22 cellular contexts compared by ENCODE assay signal in the genomic region with DNA sequence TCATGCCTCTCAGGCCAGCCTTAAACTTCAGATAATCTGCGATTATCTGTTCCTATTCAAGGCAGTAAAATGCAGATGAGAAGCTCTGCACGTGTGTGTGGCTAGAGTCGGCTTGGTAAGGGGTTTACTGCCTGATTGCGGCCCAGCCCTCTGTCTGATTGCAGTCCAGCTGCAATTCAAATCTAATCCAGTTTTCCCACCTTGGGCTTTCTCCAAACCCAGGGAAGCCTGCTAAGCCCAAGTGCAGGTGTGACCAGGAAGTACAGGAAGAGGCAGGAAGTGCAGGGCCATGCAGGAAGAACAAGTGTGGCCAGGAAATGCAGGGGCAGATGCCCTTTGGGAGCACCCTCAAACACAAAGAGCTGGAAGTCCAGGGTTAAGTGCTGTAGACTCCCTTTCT.
A peak's percentile ranks its signal among the peaks of the same experiment; 100 is the strongest.
DNase-seq lines count a peak whose midpoint lies in the region; ATAC-seq, FAIRE-seq and TF ChIP-seq lines count a peak whose summit lies in the region.
"Had no signal": no experiment of that assay in that cellular context is flagged by ENCODE, and none has a peak within 500 bp of the region (broad histone marks: within the 10 kb centered on the region; RNA-seq: fewer than 3 reads in every experiment).

No MANE protein-coding gene starts in this region.

- H3K9me3 ChIP-seq in transverse colon = peaks cover 0 to 13% of the 10 kb centered on the region in 2 donors
- H3K9me3 ChIP-seq in tibial artery = peaks cover 0 to 4% (median 0%) of the 10 kb centered on the region in 3 donors
- H3K9me3 ChIP-seq: A549, HAP-1 had no signal

- in situ Hi-C loops in transverse colon (cut with MboI; ENCODE audit: low pct_ligation_motif_present in 1 of 4, low pct_unique_long_range_greater_than_20kb in 1 of 4, low sequenced_read_pairs in 3 of 4) = no loop called here

- 35 to 38% methylated on average over 3 to 4 of the region's 4 CpGs for WGBS in transverse colon (ENCODE audit: low coverage in 1 of 2), 2 donors

- peak; percentile 61 for DNase-seq in NCI-H82 (lab: John Stamatoyannopoulos, UW)
- no peak for DNase-seq in NCI-H82 treated with DMSO at 0.1 percent for 48 hours (lab: John Stamatoyannopoulos, UW; ENCODE audit: unreplicated experiment)
- DNase-seq in HTR-8/SVneo (ENCODE audit: insufficient read length, low spot score) = no peak
- DNase-seq in left colon = peak; percentile 28 to 34
- DNase-seq in transverse colon = peak; percentile 54
- DNase-seq in stimulated activated CD4-positive, alpha-beta T cell treated with anti-CD3 and anti-CD28 coated beads, Interleukin-2, amount 100 ng/mL, for 48 hours = no peak
- no peak for DNase-seq in tibial artery
- DNase-seq: AML-193; CD4-positive, alpha-beta memory T cell; DMS 273 treated with DMSO at 0.1 percent for 48 hours; DMS53; DND-41; EL; GM23248; IMR-90 had no signal

- FAIRE-seq in HTR-8/SVneo (lab: Jason Lieb, UNC) = peak; percentile 51
- FAIRE-seq: G401.6, GM12891, GM19239 had no signal

- H3K36me3 ChIP-seq in transverse colon (peaks cover 0 to 5% (median 0%) of the 10 kb centered on the region in 4 donors), tibial artery (no peaks in the 10 kb centered on the region)
- H3K36me3 ChIP-seq: HAP-1 had no signal

- H3K4me1 ChIP-seq in transverse colon = no peaks in the 10 kb centered on the region
- no peaks in the 10 kb centered on the region for H3K4me1 ChIP-seq in tibial artery
- H3K4me1 ChIP-seq: A549, HAP-1 had no signal

- TF ChIP-seq POLR2A in transverse colon (IDR thresholded peaks at IDR 0.05) = no peak

- no peaks in the 10 kb centered on the region for H3K27me3 ChIP-seq in transverse colon
- H3K27me3 ChIP-seq in tibial artery = no peaks in the 10 kb centered on the region

- TF ChIP-seq CTCF in transverse colon (IDR thresholded peaks at IDR 0.05) (peak in 1 of 5 experiments; percentile 18), tibial artery (IDR thresholded peaks at IDR 0.05) (no peak)

- peak overlapping the region in 1 of 4 donors; percentile 27 for H3K27ac ChIP-seq in transverse colon
- no peak overlapping the region for H3K27ac ChIP-seq in tibial artery
- H3K27ac ChIP-seq: 22Rv1, A549, GM23248 had no signal

- no peak overlapping the region for H3K4me3 ChIP-seq in transverse colon
- H3K4me3 ChIP-seq in tibial artery = no peak overlapping the region
- H3K4me3 ChIP-seq: A549, GM23248, HAP-1 had no signal

- peak; percentile 99 for ATAC-seq in left colon
- ATAC-seq in GM21390 (IDR thresholded peaks at IDR 0.05; ENCODE audit: unreplicated experiment) = no peak
- ATAC-seq: A549 had no signal

- no peak for TF ChIP-seq EP300 in transverse colon (IDR thresholded peaks at IDR 0.05; ENCODE audit: low read depth)

- intact Hi-C loops in left colon (cut with DNase I, micrococcal nuclease) = no loop called here
- intact Hi-C loops in transverse colon (cut with DNase I; ENCODE audit: low total_unique reads) = no loop called here
- intact Hi-C loops in tibial artery (cut with DNase I; ENCODE audit: low total_unique reads) = no loop called here

Comparison
In these comparisons a context has a peak if more than half of its experiments do, and no peak if none do; other contexts are left out.
1. DNase-seq: peak in NCI-H82 (single experiment), left colon (2 of 2) and transverse colon (single experiment); none in NCI-H82 treated with DMSO at 0.1 percent for 48 hours (single experiment), HTR-8/SVneo (single experiment), stimulated activated CD4-positive, alpha-beta T cell treated with anti-CD3 and anti-CD28 coated beads, Interleukin-2, amount 100 ng/mL, for 48 hours (0 of 2) and tibial artery (0 of 2).